ENCODE assay signal across 1 cellular context in the genomic region with DNA sequence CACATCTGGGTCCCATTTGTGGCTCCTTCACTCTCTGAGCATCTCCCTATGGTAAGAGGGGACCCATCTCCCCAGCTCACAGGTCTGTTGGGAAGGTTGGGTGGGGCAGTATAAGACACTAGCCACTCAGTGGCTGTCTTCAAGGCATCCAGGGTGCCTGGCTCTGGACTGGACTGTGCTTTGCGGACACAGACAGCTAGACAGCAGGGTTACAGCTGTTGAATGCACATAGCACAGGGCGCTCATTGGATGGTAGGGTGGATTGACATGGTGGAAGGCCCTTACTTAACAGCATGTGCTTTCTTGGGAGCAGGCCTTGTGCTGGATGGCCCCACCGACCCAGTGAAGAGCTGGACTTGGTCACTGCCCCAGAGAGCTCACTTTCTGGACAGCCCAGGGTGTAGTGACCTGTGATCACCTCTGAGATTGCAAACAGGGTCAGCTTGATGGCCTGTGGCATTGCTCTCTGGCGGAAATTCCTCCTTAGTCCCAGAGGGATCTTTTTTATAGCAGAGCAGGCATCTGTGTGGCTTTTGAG.
TF ChIP-seq lines count a peak whose summit lies in the region.

No MANE protein-coding gene starts in this region.

TF ChIP-seq in HepG2, 621 proteins besides CTCF, POLR2A, EP300 and RAD21 (continued from another document and continues in another):
- TF ChIP-seq, protein P1, sequence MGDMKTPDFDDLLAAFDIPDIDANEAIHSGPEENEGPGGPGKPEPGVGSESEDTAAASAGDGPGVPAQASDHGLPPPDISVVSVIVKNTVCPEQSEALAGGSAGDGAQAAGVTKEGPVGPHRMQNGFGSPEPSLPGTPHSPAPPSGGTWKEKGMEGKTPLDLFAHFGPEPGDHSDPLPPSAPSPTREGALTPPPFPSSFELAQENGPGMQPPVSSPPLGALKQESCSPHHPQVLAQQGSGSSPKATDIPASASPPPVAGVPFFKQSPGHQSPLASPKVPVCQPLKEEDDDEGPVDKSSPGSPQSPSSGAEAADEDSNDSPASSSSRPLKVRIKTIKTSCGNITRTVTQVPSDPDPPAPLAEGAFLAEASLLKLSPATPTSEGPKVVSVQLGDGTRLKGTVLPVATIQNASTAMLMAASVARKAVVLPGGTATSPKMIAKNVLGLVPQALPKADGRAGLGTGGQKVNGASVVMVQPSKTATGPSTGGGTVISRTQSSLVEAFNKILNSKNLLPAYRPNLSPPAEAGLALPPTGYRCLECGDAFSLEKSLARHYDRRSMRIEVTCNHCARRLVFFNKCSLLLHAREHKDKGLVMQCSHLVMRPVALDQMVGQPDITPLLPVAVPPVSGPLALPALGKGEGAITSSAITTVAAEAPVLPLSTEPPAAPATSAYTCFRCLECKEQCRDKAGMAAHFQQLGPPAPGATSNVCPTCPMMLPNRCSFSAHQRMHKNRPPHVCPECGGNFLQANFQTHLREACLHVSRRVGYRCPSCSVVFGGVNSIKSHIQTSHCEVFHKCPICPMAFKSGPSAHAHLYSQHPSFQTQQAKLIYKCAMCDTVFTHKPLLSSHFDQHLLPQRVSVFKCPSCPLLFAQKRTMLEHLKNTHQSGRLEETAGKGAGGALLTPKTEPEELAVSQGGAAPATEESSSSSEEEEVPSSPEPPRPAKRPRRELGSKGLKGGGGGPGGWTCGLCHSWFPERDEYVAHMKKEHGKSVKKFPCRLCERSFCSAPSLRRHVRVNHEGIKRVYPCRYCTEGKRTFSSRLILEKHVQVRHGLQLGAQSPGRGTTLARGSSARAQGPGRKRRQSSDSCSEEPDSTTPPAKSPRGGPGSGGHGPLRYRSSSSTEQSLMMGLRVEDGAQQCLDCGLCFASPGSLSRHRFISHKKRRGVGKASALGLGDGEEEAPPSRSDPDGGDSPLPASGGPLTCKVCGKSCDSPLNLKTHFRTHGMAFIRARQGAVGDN (CRISPR knock-in tag; IDR thresholded peaks at IDR 0.05): peak; percentile 88
- TF ChIP-seq, protein P2, sequence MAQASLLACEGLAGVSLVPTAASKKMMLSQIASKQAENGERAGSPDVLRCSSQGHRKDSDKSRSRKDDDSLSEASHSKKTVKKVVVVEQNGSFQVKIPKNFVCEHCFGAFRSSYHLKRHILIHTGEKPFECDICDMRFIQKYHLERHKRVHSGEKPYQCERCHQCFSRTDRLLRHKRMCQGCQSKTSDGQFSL (CRISPR knock-in tag; IDR thresholded peaks at IDR 0.05): no peak
- no peak for TF ChIP-seq ZNF737 (CRISPR knock-in tag; IDR thresholded peaks at IDR 0.05; ENCODE audit: borderline replicate concordance)
- TF ChIP-seq SIN3A (IDR thresholded peaks at IDR 0.05; ENCODE audit: borderline replicate concordance, low read depth, low read length): no peak
- no peak for TF ChIP-seq TEAD3 (CRISPR knock-in tag; optimal IDR thresholded peaks at IDR 0.05; ENCODE audit: borderline replicate concordance)
- peak; percentile 49 for TF ChIP-seq ZFY (CRISPR knock-in tag; IDR thresholded peaks at IDR 0.05)
- TF ChIP-seq MYC (CRISPR knock-in tag; IDR thresholded peaks at IDR 0.05; ENCODE audit: borderline replicate concordance): peak; percentile 62; the same call in 1 of the 2 replicates
- 0 out of 2 replicates have a peak, but pooled peaks have one; percentile 19 for TF ChIP-seq TAF1 (CRISPR knock-in tag; IDR thresholded peaks at IDR 0.05)
- 0 out of 2 replicates have a peak, but pooled peaks have one; percentile 39 for TF ChIP-seq ZNF30 (CRISPR knock-in tag; IDR thresholded peaks at IDR 0.05)
- TF ChIP-seq, protein P3, sequence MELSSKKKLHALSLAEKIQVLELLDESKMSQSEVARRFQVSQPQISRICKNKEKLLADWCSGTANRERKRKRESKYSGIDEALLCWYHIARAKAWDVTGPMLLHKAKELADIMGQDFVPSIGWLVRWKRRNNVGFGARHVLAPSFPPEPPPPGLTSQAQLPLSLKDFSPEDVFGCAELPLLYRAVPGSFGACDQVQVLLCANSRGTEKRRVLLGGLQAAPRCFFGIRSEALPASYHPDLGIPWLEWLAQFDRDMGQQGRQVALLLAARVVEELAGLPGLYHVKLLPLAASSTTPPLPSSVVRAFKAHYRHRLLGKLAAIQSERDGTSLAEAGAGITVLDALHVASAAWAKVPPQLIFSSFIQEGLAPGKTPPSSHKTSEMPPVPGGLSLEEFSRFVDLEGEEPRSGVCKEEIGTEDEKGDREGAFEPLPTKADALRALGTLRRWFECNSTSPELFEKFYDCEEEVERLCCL (CRISPR knock-in tag; IDR thresholded peaks at IDR 0.05; ENCODE audit: borderline replicate concordance): no peak
- TF ChIP-seq, protein P4, sequence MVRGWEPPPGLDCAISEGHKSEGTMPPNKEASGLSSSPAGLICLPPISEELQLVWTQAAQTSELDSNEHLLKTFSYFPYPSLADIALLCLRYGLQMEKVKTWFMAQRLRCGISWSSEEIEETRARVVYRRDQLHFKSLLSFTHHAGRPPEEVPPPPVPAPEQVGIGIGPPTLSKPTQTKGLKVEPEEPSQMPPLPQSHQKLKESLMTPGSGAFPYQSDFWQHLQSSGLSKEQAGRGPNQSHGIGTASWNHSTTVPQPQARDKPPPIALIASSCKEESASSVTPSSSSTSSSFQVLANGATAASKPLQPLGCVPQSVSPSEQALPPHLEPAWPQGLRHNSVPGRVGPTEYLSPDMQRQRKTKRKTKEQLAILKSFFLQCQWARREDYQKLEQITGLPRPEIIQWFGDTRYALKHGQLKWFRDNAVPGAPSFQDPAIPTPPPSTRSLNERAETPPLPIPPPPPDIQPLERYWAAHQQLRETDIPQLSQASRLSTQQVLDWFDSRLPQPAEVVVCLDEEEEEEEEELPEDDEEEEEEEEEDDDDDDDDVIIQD (CRISPR knock-in tag; IDR thresholded peaks at IDR 0.05; ENCODE audit: low read depth): no peak
- TF ChIP-seq, protein P5, sequence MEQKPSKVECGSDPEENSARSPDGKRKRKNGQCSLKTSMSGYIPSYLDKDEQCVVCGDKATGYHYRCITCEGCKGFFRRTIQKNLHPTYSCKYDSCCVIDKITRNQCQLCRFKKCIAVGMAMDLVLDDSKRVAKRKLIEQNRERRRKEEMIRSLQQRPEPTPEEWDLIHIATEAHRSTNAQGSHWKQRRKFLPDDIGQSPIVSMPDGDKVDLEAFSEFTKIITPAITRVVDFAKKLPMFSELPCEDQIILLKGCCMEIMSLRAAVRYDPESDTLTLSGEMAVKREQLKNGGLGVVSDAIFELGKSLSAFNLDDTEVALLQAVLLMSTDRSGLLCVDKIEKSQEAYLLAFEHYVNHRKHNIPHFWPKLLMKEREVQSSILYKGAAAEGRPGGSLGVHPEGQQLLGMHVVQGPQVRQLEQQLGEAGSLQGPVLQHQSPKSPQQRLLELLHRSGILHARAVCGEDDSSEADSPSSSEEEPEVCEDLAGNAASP (CRISPR knock-in tag; IDR thresholded peaks at IDR 0.05; ENCODE audit: borderline replicate concordance): peak; percentile 43; the same call in 1 of the 2 replicates
- no peak for TF ChIP-seq AHR (CRISPR knock-in tag; IDR thresholded peaks at IDR 0.05)
- TF ChIP-seq ZFP37 (CRISPR knock-in tag; IDR thresholded peaks at IDR 0.05; ENCODE audit: borderline replicate concordance): no peak
- TF ChIP-seq AGO2 (optimal IDR thresholded peaks at IDR 0.05; ENCODE audit: low read depth, low read length): no peak
- 0 out of 2 replicates have a peak, but pooled peaks have one; percentile 59 for TF ChIP-seq IRX3 (CRISPR knock-in tag; IDR thresholded peaks at IDR 0.05; ENCODE audit: borderline replicate concordance, low read depth)
- TF ChIP-seq CHD2 (IDR thresholded peaks at IDR 0.05; ENCODE audit: low read depth, low read length): no peak
- no peak for TF ChIP-seq ZIK1 (CRISPR knock-in tag; IDR thresholded peaks at IDR 0.05; ENCODE audit: borderline replicate concordance, low read depth)
- no peak for TF ChIP-seq ZNF782 (CRISPR knock-in tag; IDR thresholded peaks at IDR 0.05; ENCODE audit: borderline replicate concordance)
- no peak for TF ChIP-seq STAG1 (CRISPR knock-in tag; IDR thresholded peaks at IDR 0.05)
- no peak for TF ChIP-seq SRY (CRISPR knock-in tag; IDR thresholded peaks at IDR 0.05)
- TF ChIP-seq, protein P6, sequence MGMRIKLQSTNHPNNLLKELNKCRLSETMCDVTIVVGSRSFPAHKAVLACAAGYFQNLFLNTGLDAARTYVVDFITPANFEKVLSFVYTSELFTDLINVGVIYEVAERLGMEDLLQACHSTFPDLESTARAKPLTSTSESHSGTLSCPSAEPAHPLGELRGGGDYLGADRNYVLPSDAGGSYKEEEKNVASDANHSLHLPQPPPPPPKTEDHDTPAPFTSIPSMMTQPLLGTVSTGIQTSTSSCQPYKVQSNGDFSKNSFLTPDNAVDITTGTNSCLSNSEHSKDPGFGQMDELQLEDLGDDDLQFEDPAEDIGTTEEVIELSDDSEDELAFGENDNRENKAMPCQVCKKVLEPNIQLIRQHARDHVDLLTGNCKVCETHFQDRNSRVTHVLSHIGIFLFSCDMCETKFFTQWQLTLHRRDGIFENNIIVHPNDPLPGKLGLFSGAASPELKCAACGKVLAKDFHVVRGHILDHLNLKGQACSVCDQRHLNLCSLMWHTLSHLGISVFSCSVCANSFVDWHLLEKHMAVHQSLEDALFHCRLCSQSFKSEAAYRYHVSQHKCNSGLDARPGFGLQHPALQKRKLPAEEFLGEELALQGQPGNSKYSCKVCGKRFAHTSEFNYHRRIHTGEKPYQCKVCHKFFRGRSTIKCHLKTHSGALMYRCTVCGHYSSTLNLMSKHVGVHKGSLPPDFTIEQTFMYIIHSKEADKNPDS (CRISPR knock-in tag; IDR thresholded peaks at IDR 0.05): no peak
- no peak for TF ChIP-seq ZKSCAN5 (CRISPR knock-in tag; IDR thresholded peaks at IDR 0.05)
- TF ChIP-seq, protein P7, sequence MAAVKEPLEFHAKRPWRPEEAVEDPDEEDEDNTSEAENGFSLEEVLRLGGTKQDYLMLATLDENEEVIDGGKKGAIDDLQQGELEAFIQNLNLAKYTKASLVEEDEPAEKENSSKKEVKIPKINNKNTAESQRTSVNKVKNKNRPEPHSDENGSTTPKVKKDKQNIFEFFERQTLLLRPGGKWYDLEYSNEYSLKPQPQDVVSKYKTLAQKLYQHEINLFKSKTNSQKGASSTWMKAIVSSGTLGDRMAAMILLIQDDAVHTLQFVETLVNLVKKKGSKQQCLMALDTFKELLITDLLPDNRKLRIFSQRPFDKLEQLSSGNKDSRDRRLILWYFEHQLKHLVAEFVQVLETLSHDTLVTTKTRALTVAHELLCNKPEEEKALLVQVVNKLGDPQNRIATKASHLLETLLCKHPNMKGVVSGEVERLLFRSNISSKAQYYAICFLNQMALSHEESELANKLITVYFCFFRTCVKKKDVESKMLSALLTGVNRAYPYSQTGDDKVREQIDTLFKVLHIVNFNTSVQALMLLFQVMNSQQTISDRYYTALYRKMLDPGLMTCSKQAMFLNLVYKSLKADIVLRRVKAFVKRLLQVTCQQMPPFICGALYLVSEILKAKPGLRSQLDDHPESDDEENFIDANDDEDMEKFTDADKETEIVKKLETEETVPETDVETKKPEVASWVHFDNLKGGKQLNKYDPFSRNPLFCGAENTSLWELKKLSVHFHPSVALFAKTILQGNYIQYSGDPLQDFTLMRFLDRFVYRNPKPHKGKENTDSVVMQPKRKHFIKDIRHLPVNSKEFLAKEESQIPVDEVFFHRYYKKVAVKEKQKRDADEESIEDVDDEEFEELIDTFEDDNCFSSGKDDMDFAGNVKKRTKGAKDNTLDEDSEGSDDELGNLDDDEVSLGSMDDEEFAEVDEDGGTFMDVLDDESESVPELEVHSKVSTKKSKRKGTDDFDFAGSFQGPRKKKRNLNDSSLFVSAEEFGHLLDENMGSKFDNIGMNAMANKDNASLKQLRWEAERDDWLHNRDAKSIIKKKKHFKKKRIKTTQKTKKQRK (IDR thresholded peaks at IDR 0.05; ENCODE audit: low read length): no peak
- TF ChIP-seq, protein P8, sequence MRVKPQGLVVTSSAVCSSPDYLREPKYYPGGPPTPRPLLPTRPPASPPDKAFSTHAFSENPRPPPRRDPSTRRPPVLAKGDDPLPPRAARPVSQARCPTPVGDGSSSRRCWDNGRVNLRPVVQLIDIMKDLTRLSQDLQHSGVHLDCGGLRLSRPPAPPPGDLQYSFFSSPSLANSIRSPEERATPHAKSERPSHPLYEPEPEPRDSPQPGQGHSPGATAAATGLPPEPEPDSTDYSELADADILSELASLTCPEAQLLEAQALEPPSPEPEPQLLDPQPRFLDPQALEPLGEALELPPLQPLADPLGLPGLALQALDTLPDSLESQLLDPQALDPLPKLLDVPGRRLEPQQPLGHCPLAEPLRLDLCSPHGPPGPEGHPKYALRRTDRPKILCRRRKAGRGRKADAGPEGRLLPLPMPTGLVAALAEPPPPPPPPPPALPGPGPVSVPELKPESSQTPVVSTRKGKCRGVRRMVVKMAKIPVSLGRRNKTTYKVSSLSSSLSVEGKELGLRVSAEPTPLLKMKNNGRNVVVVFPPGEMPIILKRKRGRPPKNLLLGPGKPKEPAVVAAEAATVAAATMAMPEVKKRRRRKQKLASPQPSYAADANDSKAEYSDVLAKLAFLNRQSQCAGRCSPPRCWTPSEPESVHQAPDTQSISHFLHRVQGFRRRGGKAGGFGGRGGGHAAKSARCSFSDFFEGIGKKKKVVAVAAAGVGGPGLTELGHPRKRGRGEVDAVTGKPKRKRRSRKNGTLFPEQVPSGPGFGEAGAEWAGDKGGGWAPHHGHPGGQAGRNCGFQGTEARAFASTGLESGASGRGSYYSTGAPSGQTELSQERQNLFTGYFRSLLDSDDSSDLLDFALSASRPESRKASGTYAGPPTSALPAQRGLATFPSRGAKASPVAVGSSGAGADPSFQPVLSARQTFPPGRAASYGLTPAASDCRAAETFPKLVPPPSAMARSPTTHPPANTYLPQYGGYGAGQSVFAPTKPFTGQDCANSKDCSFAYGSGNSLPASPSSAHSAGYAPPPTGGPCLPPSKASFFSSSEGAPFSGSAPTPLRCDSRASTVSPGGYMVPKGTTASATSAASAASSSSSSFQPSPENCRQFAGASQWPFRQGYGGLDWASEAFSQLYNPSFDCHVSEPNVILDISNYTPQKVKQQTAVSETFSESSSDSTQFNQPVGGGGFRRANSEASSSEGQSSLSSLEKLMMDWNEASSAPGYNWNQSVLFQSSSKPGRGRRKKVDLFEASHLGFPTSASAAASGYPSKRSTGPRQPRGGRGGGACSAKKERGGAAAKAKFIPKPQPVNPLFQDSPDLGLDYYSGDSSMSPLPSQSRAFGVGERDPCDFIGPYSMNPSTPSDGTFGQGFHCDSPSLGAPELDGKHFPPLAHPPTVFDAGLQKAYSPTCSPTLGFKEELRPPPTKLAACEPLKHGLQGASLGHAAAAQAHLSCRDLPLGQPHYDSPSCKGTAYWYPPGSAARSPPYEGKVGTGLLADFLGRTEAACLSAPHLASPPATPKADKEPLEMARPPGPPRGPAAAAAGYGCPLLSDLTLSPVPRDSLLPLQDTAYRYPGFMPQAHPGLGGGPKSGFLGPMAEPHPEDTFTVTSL (CRISPR knock-in tag; IDR thresholded peaks at IDR 0.05; ENCODE audit: borderline replicate concordance): no peak
- TF ChIP-seq SP4 (CRISPR knock-in tag; IDR thresholded peaks at IDR 0.05): peak; percentile 7; the same call in 1 of the 2 replicates
- TF ChIP-seq HOXD1 (CRISPR knock-in tag; IDR thresholded peaks at IDR 0.05): no peak
- no peak for TF ChIP-seq ZNF17 (CRISPR knock-in tag; IDR thresholded peaks at IDR 0.05)
- TF ChIP-seq ZNF326 (CRISPR knock-in tag; IDR thresholded peaks at IDR 0.05; ENCODE audit: borderline replicate concordance): no peak
- no peak for TF ChIP-seq RAD51 (IDR thresholded peaks at IDR 0.05; ENCODE audit: borderline replicate concordance)
- TF ChIP-seq SSRP1 (CRISPR knock-in tag; IDR thresholded peaks at IDR 0.05): 0 out of 2 replicates have a peak, but pooled peaks have one; percentile 27
- no peak; the same call in 1 of the 2 replicates for TF ChIP-seq FOXO1 (CRISPR knock-in tag; IDR thresholded peaks at IDR 0.05)
- TF ChIP-seq RXRB (CRISPR knock-in tag; IDR thresholded peaks at IDR 0.05; ENCODE audit: borderline replicate concordance): peak; percentile 54; the same call in 1 of the 2 replicates
